ENCODE assay signal across 7 cellular contexts in the genomic region with DNA sequence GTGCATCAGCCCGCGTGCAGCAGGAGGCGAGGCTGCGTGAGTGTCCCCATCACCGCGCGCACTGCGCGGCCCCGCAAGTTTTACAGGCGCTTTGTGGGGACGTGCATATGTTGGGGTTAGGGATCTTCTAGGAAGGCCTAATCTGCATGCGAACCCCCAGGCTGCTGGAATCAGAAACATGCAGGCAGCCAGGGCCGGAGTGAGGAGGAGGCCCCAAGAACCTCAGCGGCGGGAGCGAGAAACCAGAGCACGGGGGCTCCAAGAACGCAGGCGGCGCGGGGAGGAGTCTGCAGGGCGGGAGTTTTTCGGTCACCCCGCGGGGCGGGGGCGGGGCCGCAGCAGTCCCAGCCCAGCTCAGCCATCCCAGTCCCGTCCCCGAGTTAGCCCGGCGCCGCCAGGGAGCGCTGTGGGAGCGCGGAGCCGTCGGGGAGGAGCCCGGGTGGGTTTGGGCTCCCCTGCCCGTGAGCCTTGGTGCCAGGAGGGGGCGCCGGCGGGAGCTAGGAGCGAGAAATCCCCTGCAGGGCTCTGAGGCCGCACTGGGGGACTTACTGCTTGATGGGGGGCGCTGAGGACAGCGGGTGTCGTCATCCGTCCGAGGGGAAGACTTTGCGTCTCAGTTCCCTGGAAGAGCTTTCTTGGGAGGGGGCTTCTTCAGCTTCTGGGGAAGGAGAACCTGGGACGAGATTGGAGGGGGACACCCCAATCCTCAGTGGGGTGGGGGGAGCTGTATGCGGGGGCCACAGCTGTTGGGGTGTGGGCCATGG. TPM values are rescaled to one million over a fixed set of nuclear protein-coding genes. Genes with fewer than 3 reads are reported as not detected.
DNase-seq lines count a peak whose midpoint lies in the region; ATAC-seq lines count a peak whose summit lies in the region.

No MANE protein-coding gene starts in this region.

- ATAC-seq in GM18498 (IDR thresholded peaks at IDR 0.05; ENCODE audit: unreplicated experiment) (peak; percentile 80), HG03342 (IDR thresholded peaks at IDR 0.05; ENCODE audit: unreplicated experiment) (peak; percentile 74), left lobe of liver (peak; percentile 79)

- DNase-seq in NCI-H460 (ENCODE audit: extremely low read depth, low read depth) (peak; percentile 85), cerebellum (ENCODE audit: low spot score) (peak; percentile 27), left lobe of liver (ENCODE audit: low spot score) (peak; percentile 94)
- peak; percentile 95 for DNase-seq in activated CD4-positive, CD25-positive, alpha-beta regulatory T cell treated with anti-CD3 and anti-CD28 coated beads, Interleukin-2, amount 50 U/mL, for 72 hours
- peak; percentile 86 to 94 for DNase-seq in stimulated activated CD4-positive, alpha-beta T cell treated with anti-CD3 and anti-CD28 coated beads, Interleukin-4, amount 100 ng/mL, for 4 hours

RNA-seq across cellular contexts. Expression of a gene that starts 0.9 kb away (rescaled TPM):
- total RNA-seq in NCI-H460 (2014; rRNA removed; shearing (Covaris generic)) = 0.32 and 1.0 TPM in 2 replicates
- polyA plus RNA-seq in NCI-H460 (2014; cell fraction: nucleus; rRNA removed) = 0.26 TPM in 1 of 2 replicates, not detected in the other
- not detected for total RNA-seq in cerebellum
- total RNA-seq in left lobe of liver = 16.7 TPM

RNA-seq across cellular contexts. Expression of a gene that starts 13.0 kb away (rescaled TPM):
- 36.4 and 39.9 TPM in 2 replicates for total RNA-seq in NCI-H460 (2014; rRNA removed; shearing (Covaris generic))
- 136 and 152 TPM in 2 replicates for polyA plus RNA-seq in NCI-H460 (2014; cell fraction: nucleus; rRNA removed)
- total RNA-seq in cerebellum = 9.0 TPM
- total RNA-seq in left lobe of liver = 18.8 TPM

RNA-seq across cellular contexts. Expression of a gene that starts 19.4 kb away (rescaled TPM):
- total RNA-seq in NCI-H460 (2014; rRNA removed; shearing (Covaris generic)) = 1.2 and 1.3 TPM in 2 replicates
- polyA plus RNA-seq in NCI-H460 (2014; cell fraction: nucleus; rRNA removed) = 10.9 and 12.9 TPM in 2 replicates
- total RNA-seq in cerebellum (0.54 TPM), left lobe of liver (3.0 TPM)

RNA-seq across cellular contexts. Expression of a gene that starts 35.6 kb away (rescaled TPM):
- total RNA-seq in NCI-H460 (2014; rRNA removed; shearing (Covaris generic)) = not detected in 2 replicates
- polyA plus RNA-seq in NCI-H460 (2014; cell fraction: nucleus; rRNA removed) = not detected in 2 replicates
- total RNA-seq in cerebellum (not detected), left lobe of liver (3.0 TPM)

RNA-seq across cellular contexts. Expression of a gene that starts 47.3 kb away (rescaled TPM):
- total RNA-seq in NCI-H460 (2014; rRNA removed; shearing (Covaris generic)) = not detected in 2 replicates
- polyA plus RNA-seq in NCI-H460 (2014; cell fraction: nucleus; rRNA removed) = not detected in 2 replicates
- total RNA-seq in cerebellum (0.09 TPM), left lobe of liver (0.93 TPM)

Comparison
In these comparisons a context has a peak if more than half of its experiments do, and no peak if none do; other contexts are left out.
1. Peak in every context shown above with its lines: DNase-seq and ATAC-seq.
2. DNase-seq: peak in every context shown above with its lines; median percentile 95 in activated CD4-positive, CD25-positive, alpha-beta regulatory T cell treated with anti-CD3 and anti-CD28 coated beads, Interleukin-2, amount 50 U/mL, for 72 hours; 94 in left lobe of liver; 90 in stimulated activated CD4-positive, alpha-beta T cell treated with anti-CD3 and anti-CD28 coated beads, Interleukin-4, amount 100 ng/mL, for 4 hours; 85 in NCI-H460; 27 in cerebellum.